In the genomic region with DNA sequence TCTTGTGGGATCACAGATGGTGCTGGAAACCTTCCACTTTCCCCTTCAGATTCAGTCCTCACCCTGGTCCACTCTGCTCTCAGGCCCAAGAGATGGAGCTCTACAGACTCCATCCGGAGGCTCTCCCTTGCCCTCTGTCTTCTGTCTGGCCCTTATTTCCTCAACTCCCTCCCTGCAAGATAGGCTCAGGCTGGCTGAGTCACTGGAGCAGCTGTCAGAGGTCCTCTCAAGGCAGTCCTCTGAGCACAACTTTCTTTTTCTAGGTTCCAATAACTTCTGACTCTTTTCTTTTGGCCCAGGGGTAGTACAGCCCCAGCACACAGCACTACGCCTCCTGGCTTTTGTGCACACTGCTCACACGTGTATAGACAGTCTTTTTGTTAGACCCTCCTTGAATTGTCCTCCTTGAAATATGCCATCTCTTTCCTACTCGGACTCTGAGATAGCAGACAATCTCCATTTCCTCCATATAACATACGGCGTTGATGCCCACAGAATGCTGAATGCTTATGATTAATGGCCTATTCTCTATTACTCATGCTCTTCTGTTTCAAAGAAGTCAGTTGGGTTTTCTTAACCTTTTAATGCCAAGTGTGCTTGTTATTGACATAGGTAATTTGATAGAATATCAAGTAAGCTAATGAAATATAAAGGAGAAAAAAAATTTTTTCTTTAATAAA, we compare ENCODE assay signal across 24 cellular contexts.
DNase-seq lines count a peak whose midpoint lies in the region; ATAC-seq and TF ChIP-seq lines count a peak whose summit lies in the region.
"Had no signal": no experiment of that assay in that cellular context is flagged by ENCODE, and none has a peak within 500 bp of the region (broad histone marks: within the 10 kb centered on the region; RNA-seq: fewer than 3 reads in every experiment).

No MANE protein-coding gene starts in this region.

- H3K36me3 ChIP-seq in cardiac muscle cell (peaks cover 99% of the 10 kb centered on the region), left ventricle myocardium inferior (peaks cover 4% of the 10 kb centered on the region)
- H3K36me3 ChIP-seq: BE2C, colonic mucosa, upper lobe of right lung had no signal

- intact Hi-C loops in left ventricle myocardium inferior (cut with micrococcal nuclease), result no loop called here

- H3K9me3 ChIP-seq in cardiac muscle cell (ENCODE audit: low read depth) (no peaks in the 10 kb centered on the region), left ventricle myocardium inferior (replicated peaks) (no peaks in the 10 kb centered on the region)
- H3K9me3 ChIP-seq: BE2C, Caco-2, colonic mucosa, psoas muscle, upper lobe of right lung had no signal

- TF ChIP-seq CTCF in cardiac muscle cell (IDR thresholded peaks at IDR 0.05; ENCODE audit: low read depth, low read length) (no peak), left ventricle myocardium inferior (IDR thresholded peaks at IDR 0.05; ENCODE audit: borderline replicate concordance) (no peak), astrocyte of the spinal cord (IDR thresholded peaks at IDR 0.05; ENCODE audit: low read depth, low read length) (no peak)

- DNase-seq in cardiac muscle cell (ENCODE audit: low read depth in 1 of 2, low spot score in 1 of 2) (peak in 1 of 2 donors; percentile 44), left ventricle myocardium inferior (no peak), astrocyte of the spinal cord (ENCODE audit: low read depth, low spot score) (peak; percentile 10), glomerular endothelial cell (ENCODE audit: extremely low read depth, low read depth, low spot score) (peak; percentile 5)
- DNase-seq: 8988T; activated CD4-positive, alpha-beta T cell treated with anti-CD3 and anti-CD28 coated beads, Interleukin-2, amount 10 ng/mL, durations not matched to agents 24 days and 14 days; activated CD8-positive, alpha-beta memory T cell treated with anti-CD3 and anti-CD28 coated beads, Interleukin-2, amount 50 U/mL, for 48 hours; activated gamma-delta T cell treated with Interleukin-2 at 50 U/mL for 16 hours; amygdala; BE2C; Caco-2; colonic mucosa; foreskin melanocyte; kidney glomerular epithelial cell; NCI-H1694 treated with DMSO at 0.1 percent for 48 hours; NCI-H446; psoas muscle; stimulated activated CD4-positive, alpha-beta T cell treated with anti-CD3 and anti-CD28 coated beads, Interleukin-4, amount 100 ng/mL, for 24 hours; SW 1271; upper lobe of right lung had no signal

- in situ Hi-C loops in astrocyte of the spinal cord (cut with HindIII; ENCODE audit: low sequenced_read_pairs), result no loop called here

- no peaks in the 10 kb centered on the region for H3K27me3 ChIP-seq in cardiac muscle cell
- H3K27me3 ChIP-seq in left ventricle myocardium inferior (ENCODE audit: low read depth), result no peaks in the 10 kb centered on the region
- H3K27me3 ChIP-seq: colonic mucosa, upper lobe of right lung had no signal

- H3K27ac ChIP-seq in cardiac muscle cell (peak overlapping the region; percentile 62), left ventricle myocardium inferior (replicated peaks) (no peak overlapping the region)
- H3K27ac ChIP-seq: colonic mucosa, psoas muscle, upper lobe of right lung had no signal

- ATAC-seq in GM19395 (IDR thresholded peaks at IDR 0.05; ENCODE audit: unreplicated experiment), result no peak
- no peak for ATAC-seq in HG02970 (IDR thresholded peaks at IDR 0.05; ENCODE audit: low FRiP score, unreplicated experiment)
- no peak for ATAC-seq in HG02678 (IDR thresholded peaks at IDR 0.05; ENCODE audit: unreplicated experiment)
- ATAC-seq in HG03095 (IDR thresholded peaks at IDR 0.05; ENCODE audit: unreplicated experiment), result no peak
- ATAC-seq: psoas muscle, upper lobe of right lung had no signal

- no peaks in the 10 kb centered on the region for H3K4me1 ChIP-seq in cardiac muscle cell (ENCODE audit: low read depth)
- H3K4me1 ChIP-seq in left ventricle myocardium inferior, result peaks cover 6% of the 10 kb centered on the region
- H3K4me1 ChIP-seq: BE2C, Caco-2, colonic mucosa, psoas muscle, upper lobe of right lung had no signal

- H3K4me3 ChIP-seq in cardiac muscle cell (no peak overlapping the region), left ventricle myocardium inferior (no peak overlapping the region), astrocyte of the spinal cord (ENCODE audit: low read depth, low read length) (no peak overlapping the region)
- H3K4me3 ChIP-seq: colonic mucosa, psoas muscle, upper lobe of right lung had no signal
